Comparison of ENCODE assay signal across 10 cellular contexts in the genomic region with DNA sequence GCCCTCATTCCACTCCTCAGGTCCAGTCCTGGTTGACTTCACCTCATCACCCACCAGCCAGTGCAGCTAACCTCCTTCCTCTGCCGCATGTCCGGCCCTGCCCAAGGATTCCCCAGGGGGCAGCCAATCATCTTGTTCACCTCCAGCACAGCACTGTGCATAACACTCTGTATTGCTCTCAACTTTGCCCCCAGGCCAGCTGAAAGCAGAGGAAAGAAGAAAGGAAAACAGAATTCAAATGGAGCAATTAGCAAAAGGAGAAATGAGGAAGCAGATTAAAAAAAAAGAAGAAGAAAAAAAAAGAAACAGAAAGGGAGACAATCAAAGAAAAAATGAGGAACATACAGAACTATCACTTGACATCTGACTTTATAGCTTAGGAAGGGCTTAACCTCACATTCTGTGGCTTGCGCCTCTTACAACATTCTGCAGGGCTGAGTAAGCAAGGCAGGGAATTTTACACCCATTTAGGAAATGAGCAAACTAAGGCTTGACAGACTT. TPM values are rescaled to one million over a fixed set of nuclear protein-coding genes. Genes with fewer than 3 reads are reported as not detected.
DNase-seq lines count a peak whose midpoint lies in the region; TF ChIP-seq lines count a peak whose summit lies in the region.
"Had no signal": no experiment of that assay in that cellular context is flagged by ENCODE, and none has a peak within 500 bp of the region (broad histone marks: within the 10 kb centered on the region; RNA-seq: fewer than 3 reads in every experiment).

No MANE protein-coding gene starts in this region.

- no peaks in the 10 kb centered on the region for H3K27me3 Mint-ChIP-seq in Caco-2 (ENCODE audit: insufficient read depth, unreplicated experiment)
- H3K27me3 Mint-ChIP-seq in mesothelial cell of epicardium (ENCODE audit: low read depth), result no peaks in the 10 kb centered on the region
- H3K27me3 Mint-ChIP-seq in chondrocyte (ENCODE audit: low read depth), result peaks cover 10% of the 10 kb centered on the region

- POLR2A ChIA-PET in Caco-2 (lab: Charles Lee) (no interaction called here), HEK293 (lab: Yijun Ruan, JAX) (interaction anchor here (0.7 kb wide), 1 partner anchor 26 kb away, joined by 3 read pairs; the partner anchor contains the start of gene GAS7)

- BruUV-seq in Caco-2 (replicated peaks; lab: Mats Ljungman, UMichigan), result no TSS peak

- H3K4me1 ChIP-seq in Caco-2, result no peaks in the 10 kb centered on the region
- H3K4me1 ChIP-seq in HEK293 (ENCODE audit: control insufficient read depth, insufficient read depth, low read length), result no peaks in the 10 kb centered on the region

- CTCF ChIA-PET in Caco-2 (lab: Charles Lee), result no interaction called here
- CTCF ChIA-PET in HEK293 (lab: Yijun Ruan, JAX), result interaction anchor here (0.5 to 0.7 kb wide), 2 partner anchors 55 to 186 kb away, joined by 3 to 5 read pairs; no protein-coding TSS in a partner anchor

- H3K36me3 ChIP-seq in Caco-2 (ENCODE audit: control insufficient read depth, insufficient read depth, low read length) (no peaks in the 10 kb centered on the region), HEK293 (ENCODE audit: control insufficient read depth in 2 of 2, insufficient read depth in 1 of 2, low read length in 2 of 2) (no peaks in the 10 kb centered on the region)

- H3K36me3 Mint-ChIP-seq in Caco-2 (ENCODE audit: insufficient read depth, unreplicated experiment) (no peaks in the 10 kb centered on the region), mesothelial cell of epicardium (no peaks in the 10 kb centered on the region), chondrocyte (ENCODE audit: low read depth) (peaks cover 5% of the 10 kb centered on the region)

- H3K4me3 ChIP-seq in Caco-2 (ENCODE audit: low read depth, low read length) (no peak overlapping the region), HEK293 (ENCODE audit: low read depth, low read length) (no peak overlapping the region)

- H3K27me3 ChIP-seq in Caco-2 (replicated peaks; ENCODE audit: control insufficient read depth, insufficient read depth, low read length), result no peaks in the 10 kb centered on the region

- intact Hi-C loops in Caco-2 (cut with micrococcal nuclease; ENCODE audit: unreplicated experiment), result no loop called here

- DNase-seq in Caco-2 (peak; percentile 2 to 43), T1000 (lab: John Stamatoyannopoulos, UW) (peak; percentile 23), mesothelial cell of epicardium (ENCODE audit: low spot score in 2 of 2, unreplicated experiment in 2 of 2) (no peak), ecto neural progenitor cell (ENCODE audit: low spot score) (no peak), NCI-H1694 treated with DMSO at 0.1 percent for 48 hours (lab: John Stamatoyannopoulos, UW) (no peak), chondrocyte (ENCODE audit: low spot score) (no peak), COLO668 (lab: John Stamatoyannopoulos, UW; ENCODE audit: unreplicated experiment) (no peak)
- DNase-seq: MM.1S had no signal

- H3K4me3 Mint-ChIP-seq in Caco-2 (ENCODE audit: unreplicated experiment), result no peak overlapping the region
- no peak overlapping the region for H3K4me3 Mint-ChIP-seq in mesothelial cell of epicardium
- no peak overlapping the region for H3K4me3 Mint-ChIP-seq in chondrocyte (ENCODE audit: unreplicated experiment)
- H3K4me3 Mint-ChIP-seq: T-helper 2 cell treated with Interferon-gamma antibody and Interleukin-4, amounts not matched to agents 5 μg/mL and 100 μg/mL, for 36 hours had no signal

- H3K9me3 ChIP-seq in Caco-2, result no peaks in the 10 kb centered on the region
- H3K9me3 ChIP-seq in HEK293 (ENCODE audit: control insufficient read depth, insufficient read depth, low read depth, low read length), result no peaks in the 10 kb centered on the region

- H3K27ac Mint-ChIP-seq in Caco-2 (ENCODE audit: unreplicated experiment) (peak overlapping the region; percentile 23), mesothelial cell of epicardium (peak overlapping the region; percentile 21), chondrocyte (ENCODE audit: unreplicated experiment) (no peak overlapping the region)
- H3K27ac Mint-ChIP-seq: T-helper 2 cell treated with Interferon-gamma antibody and Interleukin-4, amounts not matched to agents 5 μg/mL and 100 μg/mL, for 36 hours had no signal

- peaks cover 6% of the 10 kb centered on the region for H3K4me1 Mint-ChIP-seq in Caco-2 (ENCODE audit: low read depth, unreplicated experiment)
- H3K4me1 Mint-ChIP-seq in mesothelial cell of epicardium, result peaks cover 29% of the 10 kb centered on the region
- H3K4me1 Mint-ChIP-seq in chondrocyte (ENCODE audit: low read depth), result peaks cover 12% of the 10 kb centered on the region

- no peak overlapping the region for H3K27ac ChIP-seq in HEK293 (ENCODE audit: extremely low read depth, low read depth, low read length)

- TF ChIP-seq CTCF in Caco-2 (IDR thresholded peaks at IDR 0.05; ENCODE audit: insufficient read depth in 1 of 2, low read depth in 1 of 2, low read length in 1 of 2, severe bottlenecking in 1 of 2, unreplicated experiment in 1 of 2) (no peak), HEK293 (tag by site-specific recombination; IDR thresholded peaks at IDR 0.05) (no peak), mesothelial cell of epicardium (IDR thresholded peaks at IDR 0.05; ENCODE audit: unreplicated experiment) (no peak), chondrocyte (IDR thresholded peaks at IDR 0.05) (no peak)

- H3K9me3 Mint-ChIP-seq in Caco-2 (ENCODE audit: unreplicated experiment) (peaks cover 12% of the 10 kb centered on the region), mesothelial cell of epicardium (peaks cover 5% of the 10 kb centered on the region), chondrocyte (ENCODE audit: low read depth) (no peaks in the 10 kb centered on the region)
- H3K9me3 Mint-ChIP-seq: T-helper 2 cell treated with Interferon-gamma antibody and Interleukin-4, amounts not matched to agents 5 μg/mL and 100 μg/mL, for 36 hours had no signal

TF ChIP-seq in HEK293, 187 proteins besides CTCF, POLR2A, EP300 and RAD21:
- TF ChIP-seq ZNF510 (tag by site-specific recombination; IDR thresholded peaks at IDR 0.05; ENCODE audit: insufficient replicate concordance), result no peak
- TF ChIP-seq ZNF175 (tag by site-specific recombination; IDR thresholded peaks at IDR 0.05), result no peak
- TF ChIP-seq TRIM28 (IDR thresholded peaks at IDR 0.05; ENCODE audit: borderline replicate concordance, low read length), result 0 out of 2 replicates have a peak, but pooled peaks have one; percentile 4
- TF ChIP-seq ZNF600 (tag by site-specific recombination; IDR thresholded peaks at IDR 0.05), result peak; percentile 70
- no peak for TF ChIP-seq ZNF169 (tag by site-specific recombination; IDR thresholded peaks at IDR 0.05)
- TF ChIP-seq GLIS1 (tag by site-specific recombination; IDR thresholded peaks at IDR 0.05), result peak; percentile 56
- TF ChIP-seq ZNF658 (tag by site-specific recombination; IDR thresholded peaks at IDR 0.05), result no peak
- no peak for TF ChIP-seq ZNF426 (tag by site-specific recombination; IDR thresholded peaks at IDR 0.05)

RNA-seq across cellular contexts. Expression of gene GAS7, which starts 26.1 kb away (rescaled TPM):
- total RNA-seq in Caco-2 (2022) (0.23 and 0.34 TPM in 2 replicates), mesothelial cell of epicardium (41.0 to 47.7 TPM (median 44.0 TPM) in 3 replicates), chondrocyte (6.1 to 15.6 TPM (median 6.9 TPM) in 3 replicates)

Comparison
In these comparisons a context has a peak if more than half of its experiments do, and no peak if none do; other contexts are left out.
1. DNase-seq: peak in Caco-2 (2 of 2) and T1000 (single experiment); none in mesothelial cell of epicardium (0 of 2), ecto neural progenitor cell (single experiment), NCI-H1694 treated with DMSO at 0.1 percent for 48 hours (single experiment), chondrocyte (single experiment) and COLO668 (single experiment).